Comparison of ENCODE assay signal across 1 cellular context in the genomic region with DNA sequence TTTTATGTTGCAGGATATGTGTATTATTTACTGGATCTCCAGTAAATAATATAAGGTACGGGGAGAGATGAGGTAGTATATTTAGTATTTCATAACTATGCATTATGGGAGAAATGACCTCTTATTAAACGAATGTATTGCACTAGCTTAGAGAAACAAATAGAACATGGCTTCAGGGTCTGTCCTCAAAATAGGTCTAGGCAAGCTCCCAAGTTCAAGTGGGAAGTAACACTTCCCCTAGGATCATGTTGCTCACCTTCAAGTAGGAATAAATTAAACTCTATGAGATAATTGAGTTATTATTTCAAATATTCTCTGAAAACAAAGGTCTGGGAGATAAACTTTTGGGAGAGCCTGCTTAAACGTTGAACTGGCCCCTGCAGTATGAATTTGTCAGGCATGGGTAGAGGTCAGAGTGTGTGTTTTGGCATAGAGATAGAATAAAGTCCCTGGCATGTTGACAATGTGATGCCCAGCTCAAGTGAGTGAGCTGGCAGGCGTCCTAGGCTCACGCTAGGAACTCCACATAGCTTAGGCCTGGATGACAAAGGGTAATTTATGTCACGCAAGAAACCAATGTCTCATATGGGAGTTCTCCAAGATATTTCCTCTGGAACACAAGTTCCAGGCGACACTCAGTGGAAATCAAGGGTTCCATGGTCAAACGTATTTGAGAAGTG.
TF ChIP-seq lines count a peak whose summit lies in the region.

No MANE protein-coding gene starts in this region.

TF ChIP-seq in HepG2, 621 proteins besides CTCF, POLR2A, EP300 and RAD21 (continued from another document):
- TF ChIP-seq HNF1A (IDR thresholded peaks at IDR 0.05; ENCODE audit: low read depth): no peak
- no peak for TF ChIP-seq HNF1A (CRISPR knock-in tag; IDR thresholded peaks at IDR 0.05; ENCODE audit: borderline replicate concordance)
- no peak for TF ChIP-seq DMTF1 (CRISPR knock-in tag; IDR thresholded peaks at IDR 0.05)
- TF ChIP-seq SALL1 (CRISPR knock-in tag; IDR thresholded peaks at IDR 0.05): no peak
- no peak for TF ChIP-seq CREB1 (IDR thresholded peaks at IDR 0.05)
- no peak for TF ChIP-seq CREB1 (CRISPR knock-in tag; IDR thresholded peaks at IDR 0.05)
- no peak for TF ChIP-seq ZNF17 (CRISPR knock-in tag; IDR thresholded peaks at IDR 0.05)
